Comparison of ENCODE assay signal across 31 cellular contexts in the genomic region with DNA sequence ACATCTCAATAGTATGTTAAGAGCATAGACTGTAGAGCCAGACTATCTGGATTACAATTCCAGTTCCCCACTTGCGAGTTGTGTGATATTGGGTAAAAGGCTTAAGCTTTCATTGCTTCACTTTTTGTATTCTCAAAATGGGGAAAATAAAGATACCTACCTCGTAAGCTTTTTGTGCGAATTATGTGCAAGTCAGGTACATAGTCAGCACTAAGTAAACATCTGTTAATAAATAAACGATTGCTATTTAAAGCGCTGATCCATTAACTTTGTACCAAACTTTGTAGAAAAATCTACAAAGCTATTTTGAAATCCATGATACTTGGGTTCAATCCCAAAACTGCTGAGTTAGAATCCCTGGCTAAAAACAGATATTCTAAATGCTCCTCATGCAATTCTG. TPM values are rescaled to one million over a fixed set of nuclear protein-coding genes. Genes with fewer than 3 reads are reported as not detected.
"Had no signal": no experiment of that assay in that cellular context is flagged by ENCODE, and none has a peak within 500 bp of the region (broad histone marks: within the 10 kb centered on the region; RNA-seq: fewer than 3 reads in every experiment).

No MANE protein-coding gene starts in this region.

- H3K27ac ChIP-seq: ascending aorta, breast epithelium, cardiac muscle cell, coronary artery, esophagus muscularis mucosa, foreskin keratinocyte, gastrocnemius medialis had no signal

- H3K36me3 ChIP-seq: ascending aorta, breast epithelium, cardiac muscle cell had no signal

- H3K27me3 ChIP-seq: ascending aorta, breast epithelium, cardiac muscle cell, esophagus muscularis mucosa, foreskin keratinocyte, gastrocnemius medialis had no signal

- DNase-seq: activated CD4-positive, alpha-beta memory T cell treated with anti-CD3 and anti-CD28 coated beads for 36 hours; activated CD4-positive, alpha-beta T cell treated with anti-CD3 and anti-CD28 coated beads for 36 hours; activated CD4-positive, alpha-beta T cell treated with anti-CD3 and anti-CD28 coated beads, Interleukin-2, amount 10 ng/mL, durations not matched to agents 24 days and 14 days; activated CD4-positive, CD25-positive, alpha-beta regulatory T cell; activated CD4-positive, CD25-positive, alpha-beta regulatory T cell treated with anti-CD3 and anti-CD28 coated beads, Interleukin-2, amount 50 U/mL, for 72 hours; activated CD8-positive, alpha-beta memory T cell treated with anti-CD3 and anti-CD28 coated beads, Interleukin-2, amount 10 ng/mL, durations not matched to agents 7 days and 5 days; activated CD8-positive, alpha-beta memory T cell treated with anti-CD3 and anti-CD28 coated beads, Interleukin-2, amount 50 U/mL, for 4 hours; activated CD8-positive, alpha-beta T cell treated with anti-CD3 and anti-CD28 coated beads, Interleukin-2, amount 10 ng/mL, durations not matched to agents 7 days and 5 days; activated effector memory CD4-positive, alpha-beta T cell treated with anti-CD3 and anti-CD28 coated beads, Interleukin-2, amount 50 U/mL, for 16 hours; activated naive CD4-positive, alpha-beta T cell treated with anti-CD3 and anti-CD28 coated beads, Interleukin-2, amount 10 ng/mL, durations not matched to agents 7 days and 5 days; activated naive CD8-positive, alpha-beta T cell treated with anti-CD3 and anti-CD28 coated beads, Interleukin-2, amount 10 ng/mL, durations not matched to agents 7 days and 5 days; activated T-cell treated with anti-CD3 and anti-CD28 coated beads, Interleukin-2, amount 50 U/mL, for 1 hour; activated T-cell treated with anti-CD3 and anti-CD28 coated beads, Interleukin-2, amount 50 U/mL, for 48 hours; central memory CD4-positive, alpha-beta T cell; cerebellar nuclear complex; dermis blood vessel endothelial cell; effector CD4-positive, alpha-beta T cell; effector memory CD8-positive, alpha-beta T cell; erythroblast; foreskin keratinocyte; gastrocnemius medialis; glutamatergic neuron; T-helper 2 cell had no signal

- H3K9me3 ChIP-seq: ascending aorta, breast epithelium, esophagus muscularis mucosa, gastrocnemius medialis had no signal

- ATAC-seq: activated CD4-positive, alpha-beta T cell treated with anti-CD3 and anti-CD28 coated beads for 36 hours; activated CD8-positive, alpha-beta memory T cell treated with anti-CD3 and anti-CD28 coated beads, Interleukin-2, amount 10 ng/mL, durations not matched to agents 7 days and 5 days; activated CD8-positive, alpha-beta T cell treated with anti-CD3 and anti-CD28 coated beads, Interleukin-2, amount 10 ng/mL, durations not matched to agents 7 days and 5 days; activated naive CD4-positive, alpha-beta T cell treated with anti-CD3 and anti-CD28 coated beads, Interleukin-2, amount 50 U/mL, for 72 hours; effector memory CD8-positive, alpha-beta T cell; foreskin keratinocyte; gastrocnemius medialis had no signal

- H3K4me1 ChIP-seq: breast epithelium, foreskin keratinocyte had no signal

- H3K4me3 ChIP-seq: ascending aorta, breast epithelium, cardiac muscle cell, coronary artery, esophagus muscularis mucosa, gastrocnemius medialis had no signal

RNA-seq across cellular contexts. Expression of gene ABCA6, which starts 19.6 kb away (rescaled TPM):
- total RNA-seq: activated CD4-positive, alpha-beta memory T cell treated with anti-CD3 and anti-CD28 coated beads for 36 hours; activated CD4-positive, alpha-beta T cell treated with anti-CD3 and anti-CD28 coated beads for 36 hours; activated CD4-positive, alpha-beta T cell treated with anti-CD3 and anti-CD28 coated beads, Interleukin-2, amount 10 ng/mL, durations not matched to agents 24 days and 14 days; activated T-helper 1 cell treated with anti-CD3 and anti-CD28 coated beads, Interleukin-12 subunit alpha, Interleukin-12 subunit beta, Interleukin-2, Interleukin-4 antibody, amounts not matched to agents 30 ng/mL and 10 ng/mL and 1 ng/mL, durations not matched to agents 14 hours and 24 hours and 36 hours; activated T-helper 2 cell treated with anti-CD3 and anti-CD28 coated beads, Interferon-gamma antibody, Interleukin-2, Interleukin-4, amounts not matched to agents 10 μg/mL and 5 μg/mL and 100 μg/mL, durations not matched to agents 14 hours and 24 hours and 36 hours; cardiac muscle cell; foreskin keratinocyte had no signal
- polyA plus RNA-seq: cardiac muscle cell, foreskin keratinocyte had no signal
